Comparison of ENCODE assay signal across 1 cellular context in genomic region chr19:53977991-53978731, GRCh38.
A peak's percentile ranks its signal among the peaks of the same experiment; 100 is the strongest.
TF ChIP-seq lines count a peak whose summit lies in the region.

No MANE protein-coding gene starts in this region.

TF ChIP-seq in A549, 52 proteins besides CTCF, POLR2A, EP300 and RAD21 (continued from another document):
- TF ChIP-seq PBX3 (IDR thresholded peaks at IDR 0.05) (peak; percentile 80), HOXB13 (CRISPR knock-in tag; IDR thresholded peaks at IDR 0.05; ENCODE audit: low read depth) (no peak), RFX5 (IDR thresholded peaks at IDR 0.05) (peak; percentile 92), JUN (IDR thresholded peaks at IDR 0.05) (0 out of 5 replicates have a peak, but pooled peaks of 1 of the 2 experiments have one; percentile 16), GATA3 (IDR thresholded peaks at IDR 0.05; ENCODE audit: borderline replicate concordance) (peak; percentile 55), TP53 (CRISPR knock-in tag; IDR thresholded peaks at IDR 0.05) (0 out of 2 replicates have a peak, but pooled peaks have one; percentile 62), FOXS1 (CRISPR knock-in tag; IDR thresholded peaks at IDR 0.05) (no peak), NPAS2 (CRISPR knock-in tag; IDR thresholded peaks at IDR 0.05; ENCODE audit: borderline replicate concordance) (no peak), BCL3 (IDR thresholded peaks at IDR 0.05) (peak; percentile 30; the same call in 1 of the 3 replicates), CEBPB (IDR thresholded peaks at IDR 0.05) (peak; percentile 65 to 83), FOSB (CRISPR knock-in tag; IDR thresholded peaks at IDR 0.05) (no peak), PHF8 (IDR thresholded peaks at IDR 0.05; ENCODE audit: borderline replicate concordance, low read depth) (peak; percentile 43; the same call in 1 of the 2 replicates), CBX2 (IDR thresholded peaks at IDR 0.05; ENCODE audit: borderline replicate concordance, low read depth) (no peak), KDM5A (IDR thresholded peaks at IDR 0.05) (no peak), CHD2 (IDR thresholded peaks at IDR 0.05; ENCODE audit: low read length, partially characterized antibody) (peak; percentile 24), TFCP2L1 (CRISPR knock-in tag; IDR thresholded peaks at IDR 0.05) (peak; percentile 62; the same call in 1 of the 2 replicates), E2F6 (IDR thresholded peaks at IDR 0.05; ENCODE audit: borderline replicate concordance, low read depth) (peak; percentile 95)
- TF ChIP-seq, protein P1, sequence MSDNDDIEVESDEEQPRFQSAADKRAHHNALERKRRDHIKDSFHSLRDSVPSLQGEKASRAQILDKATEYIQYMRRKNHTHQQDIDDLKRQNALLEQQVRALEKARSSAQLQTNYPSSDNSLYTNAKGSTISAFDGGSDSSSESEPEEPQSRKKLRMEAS (IDR thresholded peaks at IDR 0.05), result peak; percentile 92
